In genomic region chr17:52395308-52395707, GRCh38 we compare ENCODE assay signal across 3 cellular contexts.
A peak's percentile ranks its signal among the peaks of the same experiment; 100 is the strongest.
TF ChIP-seq lines count a peak whose summit lies in the region.

No MANE protein-coding gene starts in this region.

TF ChIP-seq in SK-N-SH, 30 proteins besides CTCF, POLR2A, EP300 and RAD21 (continued from another document):
- no peak for TF ChIP-seq TEAD4 (IDR thresholded peaks at IDR 0.05; ENCODE audit: borderline replicate concordance, insufficient read depth)
- peak; percentile 61; the same call in 1 of the 2 replicates for TF ChIP-seq RCOR1 (IDR thresholded peaks at IDR 0.05; ENCODE audit: low read length)
- TF ChIP-seq GATA2 (CRISPR knock-in tag; IDR thresholded peaks at IDR 0.05) = peak; percentile 60
- no peak for TF ChIP-seq SMC3 (IDR thresholded peaks at IDR 0.05; ENCODE audit: low read depth, low read length)

TF ChIP-seq in SK-N-SH treated with all-trans-retinoic acid at 6 μM for 48 hours, 23 proteins besides CTCF, POLR2A, EP300 and RAD21:
- TF ChIP-seq ZNF565 (CRISPR knock-in tag; conservative IDR thresholded peaks at IDR 0.05; ENCODE audit: low read depth) (no peak), PPARA (CRISPR knock-in tag; IDR thresholded peaks at IDR 0.05; ENCODE audit: borderline replicate concordance) (no peak), ZC3H10 (CRISPR knock-in tag; IDR thresholded peaks at IDR 0.05) (no peak), ZNF70 (CRISPR knock-in tag; IDR thresholded peaks at IDR 0.05) (no peak), CSRNP3 (CRISPR knock-in tag; IDR thresholded peaks at IDR 0.05) (no peak), SNAI2 (CRISPR knock-in tag; IDR thresholded peaks at IDR 0.05) (no peak), ZNF8 (CRISPR knock-in tag; IDR thresholded peaks at IDR 0.05) (no peak), TCF4 (CRISPR knock-in tag; IDR thresholded peaks at IDR 0.05; ENCODE audit: borderline replicate concordance) (no peak), GLIS3 (CRISPR knock-in tag; IDR thresholded peaks at IDR 0.05) (no peak), ZFP3 (CRISPR knock-in tag; IDR thresholded peaks at IDR 0.05) (no peak), CREB5 (CRISPR knock-in tag; IDR thresholded peaks at IDR 0.05; ENCODE audit: low read depth) (no peak), TSHZ2 (CRISPR knock-in tag; IDR thresholded peaks at IDR 0.05) (no peak)
TF ChIP-seq in SK-N-SH treated with all-trans-retinoic acid at 6 μM for 48 hours: peak in this region for 0.

TF ChIP-seq in H1, 55 proteins besides CTCF, POLR2A, EP300 and RAD21 (continued from another document):
- no peak for TF ChIP-seq GTF2F1 (IDR thresholded peaks at IDR 0.05; ENCODE audit: borderline replicate concordance, low read depth, low read length)
- no peak for TF ChIP-seq FOSL1 (IDR thresholded peaks at IDR 0.05; ENCODE audit: insufficient read depth, low read depth, low read length)
- TF ChIP-seq RFX5 (IDR thresholded peaks at IDR 0.05; ENCODE audit: borderline replicate concordance, low read depth, low read length) = no peak
- TF ChIP-seq TAF1 (IDR thresholded peaks at IDR 0.05; ENCODE audit: low read depth, low read length) = no peak
- no peak for TF ChIP-seq CHD2 (IDR thresholded peaks at IDR 0.05; ENCODE audit: low read length)
- TF ChIP-seq SIRT6 (IDR thresholded peaks at IDR 0.05; ENCODE audit: low read length) = no peak
- TF ChIP-seq HDAC2 (IDR thresholded peaks at IDR 0.05; ENCODE audit: borderline replicate concordance in 1 of 2, low read depth in 2 of 2, low read length in 2 of 2) = no peak
- no peak for TF ChIP-seq POU5F1 (IDR thresholded peaks at IDR 0.05; ENCODE audit: low read depth, low read length)
- no peak for TF ChIP-seq NANOG (IDR thresholded peaks at IDR 0.05; ENCODE audit: insufficient read depth, low read depth, low read length, poor library complexity, severe bottlenecking)
